ENCODE assay signal across 20 cellular contexts in genomic region chr7:73952266-73952665, GRCh38.
DNase-seq lines count a peak whose midpoint lies in the region; ATAC-seq, FAIRE-seq and TF ChIP-seq lines count a peak whose summit lies in the region.
"Had no signal": no experiment of that assay in that cellular context is flagged by ENCODE, and none has a peak within 500 bp of the region (broad histone marks: within the 10 kb centered on the region; RNA-seq: fewer than 3 reads in every experiment).

No MANE protein-coding gene starts in this region.

- H2AFZ ChIP-seq in endothelial cell of umbilical vein (ENCODE audit: low read depth, low read length), result no peak overlapping the region

- DNase-seq in NCI-H2227 treated with DMSO at 0.1 percent for 48 hours (lab: John Stamatoyannopoulos, UW), result peak; percentile 26
- DNase-seq in NCI-H2227 (lab: John Stamatoyannopoulos, UW; ENCODE audit: unreplicated experiment), result no peak
- DNase-seq in endothelial cell of umbilical vein (ENCODE audit: low read depth, low spot score), result peak; percentile 76
- DNase-seq in activated naive CD4-positive, alpha-beta T cell (lab: John Stamatoyannopoulos, UW), result no peak
- no peak for DNase-seq in upper lobe of right lung
- DNase-seq: AML-193; Caco-2; Calu3; CD4-positive, alpha-beta T cell; CD8-positive, alpha-beta T cell; DMS79 treated with DMSO at 0.1 percent for 48 hours; GF-D8 had no signal

- H3K36me3 ChIP-seq in endothelial cell of umbilical vein (ENCODE audit: control insufficient read depth in 2 of 2, extremely low read depth in 1 of 2, insufficient read depth in 2 of 2, low read length in 2 of 2) (no peaks in the 10 kb centered on the region), upper lobe of right lung (no peaks in the 10 kb centered on the region)
- H3K36me3 ChIP-seq: BLaER1 treated with 17β-estradiol and CSF1 and Interleukin-3, amounts not matched to agents 10 nM and 100 nM had no signal

- CTCF ChIA-PET in endothelial cell of umbilical vein (lab: Charles Lee), result interaction anchor here (0.6 to 1.8 kb wide), 2 partner anchors 74 to 180 kb away, joined by 6 to 10 read pairs; no protein-coding TSS in a partner anchor

- H3K4me1 ChIP-seq in endothelial cell of umbilical vein (ENCODE audit: control insufficient read depth, extremely low read depth, insufficient read depth, low read length), result peaks cover 2% of the 10 kb centered on the region
- H3K4me1 ChIP-seq in upper lobe of right lung, result no peaks in the 10 kb centered on the region
- H3K4me1 ChIP-seq: A549, Caco-2 had no signal

- no peak for ATAC-seq in upper lobe of right lung
- ATAC-seq: A549; CD8-positive, alpha-beta T cell had no signal

- TF ChIP-seq CTCF in endothelial cell of umbilical vein (IDR thresholded peaks at IDR 0.05; ENCODE audit: extremely low read depth in 1 of 2, insufficient read depth in 1 of 2, low read depth in 1 of 2, low read length in 2 of 2) (no peak), upper lobe of right lung (IDR thresholded peaks at IDR 0.05) (no peak)

- H3K9me1 ChIP-seq in endothelial cell of umbilical vein (replicated peaks; ENCODE audit: control insufficient read depth, extremely low read depth, insufficient read depth, low read length), result no peaks in the 10 kb centered on the region

- no TSS peak for BruUV-seq in endothelial cell of umbilical vein (replicated peaks; lab: Mats Ljungman, UMichigan)

- no peaks in the 10 kb centered on the region for H3K79me2 ChIP-seq in endothelial cell of umbilical vein (ENCODE audit: control insufficient read depth, insufficient read depth, low read length)

- FAIRE-seq in endothelial cell of umbilical vein (lab: Jason Lieb, UNC), result no peak
- FAIRE-seq: A549, D721Med, G401.6, GM12891, GM19239 had no signal

- intact Hi-C loops in endothelial cell of umbilical vein (cut with micrococcal nuclease) (no loop called here), upper lobe of right lung (cut with DNase I) (no loop called here)

- no peak overlapping the region for H3K4me2 ChIP-seq in endothelial cell of umbilical vein (ENCODE audit: insufficient read depth, low read length)
- H3K4me2 ChIP-seq: A549; BLaER1 treated with 17β-estradiol and CSF1 and Interleukin-3, amounts not matched to agents 10 nM and 100 nM had no signal

- dilution Hi-C loops in endothelial cell of umbilical vein (cut with MboI; ENCODE audit: extremely low pct_ligation_motif_present, low sequenced_read_pairs), result no loop called here

- no peak for TF ChIP-seq POLR2A in endothelial cell of umbilical vein (IDR thresholded peaks at IDR 0.05; ENCODE audit: low read depth, low read length)

- H3K4me3 ChIP-seq in endothelial cell of umbilical vein (replicated peaks in 1 of 3; ENCODE audit: insufficient read depth in 1 of 3, low read depth in 1 of 3, low read length in 3 of 3) (no peak overlapping the region), upper lobe of right lung (no peak overlapping the region)
- H3K4me3 ChIP-seq: A549; BLaER1 treated with 17β-estradiol and CSF1 and Interleukin-3, amounts not matched to agents 10 nM and 100 nM had no signal

- H4K20me1 ChIP-seq in endothelial cell of umbilical vein (replicated peaks; ENCODE audit: control insufficient read depth, extremely low read depth, insufficient read depth, low read length), result no peaks in the 10 kb centered on the region
- H4K20me1 ChIP-seq: BLaER1 treated with 17β-estradiol and CSF1 and Interleukin-3, amounts not matched to agents 10 nM and 100 nM had no signal

- no peak overlapping the region for H3K9ac ChIP-seq in endothelial cell of umbilical vein (replicated peaks; ENCODE audit: extremely low read depth, insufficient read depth, low read length)
- H3K9ac ChIP-seq: BLaER1 treated with 17β-estradiol and CSF1 and Interleukin-3, amounts not matched to agents 10 nM and 100 nM had no signal

- H3K9me3 ChIP-seq in endothelial cell of umbilical vein (replicated peaks; ENCODE audit: control insufficient read depth, insufficient read depth, low read length) (no peaks in the 10 kb centered on the region), upper lobe of right lung (no peaks in the 10 kb centered on the region)

- H3K27ac ChIP-seq in endothelial cell of umbilical vein (ENCODE audit: insufficient read depth, low read depth, low read length), result no peak overlapping the region
- no peak overlapping the region for H3K27ac ChIP-seq in upper lobe of right lung
- H3K27ac ChIP-seq: 22Rv1; A549; BLaER1 treated with 17β-estradiol and CSF1 and Interleukin-3, amounts not matched to agents 10 nM and 100 nM; C4-2B had no signal

- H3K27me3 ChIP-seq in endothelial cell of umbilical vein (ENCODE audit: control insufficient read depth in 2 of 2, insufficient read depth in 2 of 2, low read length in 2 of 2) (no peaks in the 10 kb centered on the region), upper lobe of right lung (no peaks in the 10 kb centered on the region)
- H3K27me3 ChIP-seq: BLaER1 treated with 17β-estradiol and CSF1 and Interleukin-3, amounts not matched to agents 10 nM and 100 nM had no signal

- POLR2A ChIA-PET in endothelial cell of umbilical vein (lab: Charles Lee), result no interaction called here

TF ChIP-seq in endothelial cell of umbilical vein, 7 proteins besides CTCF, POLR2A, EP300 and RAD21:
- TF ChIP-seq MYC (IDR thresholded peaks at IDR 0.05; ENCODE audit: low read depth, low read length) (no peak), MAX (IDR thresholded peaks at IDR 0.05; ENCODE audit: insufficient read depth, insufficient read length) (no peak), FOS (IDR thresholded peaks at IDR 0.05; ENCODE audit: borderline replicate concordance, insufficient read depth, low read length) (no peak), JUN (IDR thresholded peaks at IDR 0.05; ENCODE audit: borderline replicate concordance, insufficient read depth, insufficient read length, low read depth) (no peak), GATA2 (IDR thresholded peaks at IDR 0.05; ENCODE audit: insufficient read depth, insufficient read length, low read depth, low read length) (no peak), POLR2AphosphoS5 (IDR thresholded peaks at IDR 0.05; ENCODE audit: insufficient read depth, low read depth, low read length) (no peak), EZH2 (IDR thresholded peaks at IDR 0.05; ENCODE audit: borderline replicate concordance, low read depth, low read length, severe bottlenecking) (no peak)

Comparison
In these comparisons a context has a peak if more than half of its experiments do, and no peak if none do; other contexts are left out.
1. DNase-seq: peak in NCI-H2227 treated with DMSO at 0.1 percent for 48 hours (single experiment) and endothelial cell of umbilical vein (single experiment); none in NCI-H2227 (single experiment), activated naive CD4-positive, alpha-beta T cell (0 of 4) and upper lobe of right lung (single experiment).